Comparison of ENCODE assay signal across 1 cellular context in the genomic region with DNA sequence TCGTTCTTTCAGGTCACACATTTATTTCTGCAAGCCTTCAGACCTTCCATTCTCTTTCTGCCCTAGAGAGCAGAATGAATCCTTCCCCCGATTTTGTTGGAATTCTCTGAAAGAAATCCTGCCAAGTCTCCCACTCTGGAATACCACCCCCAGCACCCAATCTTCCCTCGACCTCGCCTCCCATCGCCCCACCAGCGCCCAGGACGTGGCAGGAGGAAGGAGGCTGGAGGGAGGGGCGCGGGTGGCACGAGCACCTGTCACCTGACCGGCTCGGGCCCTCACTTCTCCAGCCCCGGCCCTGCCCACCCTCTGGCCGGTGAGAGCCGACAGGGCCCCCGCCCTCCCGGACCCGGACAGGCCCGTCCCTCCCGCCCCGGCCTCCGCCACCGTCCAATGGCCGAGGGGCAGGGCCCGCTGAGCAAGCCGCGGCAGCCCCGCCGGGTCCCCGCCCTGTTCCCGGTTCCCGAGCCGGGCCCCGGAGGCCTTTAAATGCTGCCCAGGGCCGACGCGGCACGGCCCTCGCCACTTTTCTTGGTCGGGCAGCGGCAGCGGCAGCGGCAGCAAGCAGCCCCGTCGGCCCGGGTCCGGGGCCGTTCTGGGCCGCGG.
TF ChIP-seq lines count a peak whose summit lies in the region.

A gene (plus strand): TSS at position 453 of the 606 bp plus-strand sequence. CDS start 384 bp downstream, outside the sequence.

TF ChIP-seq in HepG2, 621 proteins besides CTCF, POLR2A, EP300 and RAD21 (continued from another document and continues in another):
- TF ChIP-seq, protein P1, sequence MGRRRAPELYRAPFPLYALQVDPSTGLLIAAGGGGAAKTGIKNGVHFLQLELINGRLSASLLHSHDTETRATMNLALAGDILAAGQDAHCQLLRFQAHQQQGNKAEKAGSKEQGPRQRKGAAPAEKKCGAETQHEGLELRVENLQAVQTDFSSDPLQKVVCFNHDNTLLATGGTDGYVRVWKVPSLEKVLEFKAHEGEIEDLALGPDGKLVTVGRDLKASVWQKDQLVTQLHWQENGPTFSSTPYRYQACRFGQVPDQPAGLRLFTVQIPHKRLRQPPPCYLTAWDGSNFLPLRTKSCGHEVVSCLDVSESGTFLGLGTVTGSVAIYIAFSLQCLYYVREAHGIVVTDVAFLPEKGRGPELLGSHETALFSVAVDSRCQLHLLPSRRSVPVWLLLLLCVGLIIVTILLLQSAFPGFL (CRISPR knock-in tag; IDR thresholded peaks at IDR 0.05), result no peak
- no peak for TF ChIP-seq KLF15 (CRISPR knock-in tag; IDR thresholded peaks at IDR 0.05; ENCODE audit: borderline replicate concordance)
- no peak for TF ChIP-seq SRSF1 (optimal IDR thresholded peaks at IDR 0.05; ENCODE audit: low read depth, low read length)
- 0 out of 2 replicates have a peak, but pooled peaks have one; percentile 40 for TF ChIP-seq ZNF816 (CRISPR knock-in tag; IDR thresholded peaks at IDR 0.05; ENCODE audit: borderline replicate concordance)
- no peak for TF ChIP-seq RBM39 (IDR thresholded peaks at IDR 0.05; ENCODE audit: low read depth, low read length, poor library complexity, severe bottlenecking)
- TF ChIP-seq ZMYM4 (CRISPR knock-in tag; IDR thresholded peaks at IDR 0.05), result peak; percentile 60; the same call in 1 of the 2 replicates
- no peak for TF ChIP-seq ZC3H4 (CRISPR knock-in tag; IDR thresholded peaks at IDR 0.05; ENCODE audit: borderline replicate concordance)
- TF ChIP-seq, protein P2, sequence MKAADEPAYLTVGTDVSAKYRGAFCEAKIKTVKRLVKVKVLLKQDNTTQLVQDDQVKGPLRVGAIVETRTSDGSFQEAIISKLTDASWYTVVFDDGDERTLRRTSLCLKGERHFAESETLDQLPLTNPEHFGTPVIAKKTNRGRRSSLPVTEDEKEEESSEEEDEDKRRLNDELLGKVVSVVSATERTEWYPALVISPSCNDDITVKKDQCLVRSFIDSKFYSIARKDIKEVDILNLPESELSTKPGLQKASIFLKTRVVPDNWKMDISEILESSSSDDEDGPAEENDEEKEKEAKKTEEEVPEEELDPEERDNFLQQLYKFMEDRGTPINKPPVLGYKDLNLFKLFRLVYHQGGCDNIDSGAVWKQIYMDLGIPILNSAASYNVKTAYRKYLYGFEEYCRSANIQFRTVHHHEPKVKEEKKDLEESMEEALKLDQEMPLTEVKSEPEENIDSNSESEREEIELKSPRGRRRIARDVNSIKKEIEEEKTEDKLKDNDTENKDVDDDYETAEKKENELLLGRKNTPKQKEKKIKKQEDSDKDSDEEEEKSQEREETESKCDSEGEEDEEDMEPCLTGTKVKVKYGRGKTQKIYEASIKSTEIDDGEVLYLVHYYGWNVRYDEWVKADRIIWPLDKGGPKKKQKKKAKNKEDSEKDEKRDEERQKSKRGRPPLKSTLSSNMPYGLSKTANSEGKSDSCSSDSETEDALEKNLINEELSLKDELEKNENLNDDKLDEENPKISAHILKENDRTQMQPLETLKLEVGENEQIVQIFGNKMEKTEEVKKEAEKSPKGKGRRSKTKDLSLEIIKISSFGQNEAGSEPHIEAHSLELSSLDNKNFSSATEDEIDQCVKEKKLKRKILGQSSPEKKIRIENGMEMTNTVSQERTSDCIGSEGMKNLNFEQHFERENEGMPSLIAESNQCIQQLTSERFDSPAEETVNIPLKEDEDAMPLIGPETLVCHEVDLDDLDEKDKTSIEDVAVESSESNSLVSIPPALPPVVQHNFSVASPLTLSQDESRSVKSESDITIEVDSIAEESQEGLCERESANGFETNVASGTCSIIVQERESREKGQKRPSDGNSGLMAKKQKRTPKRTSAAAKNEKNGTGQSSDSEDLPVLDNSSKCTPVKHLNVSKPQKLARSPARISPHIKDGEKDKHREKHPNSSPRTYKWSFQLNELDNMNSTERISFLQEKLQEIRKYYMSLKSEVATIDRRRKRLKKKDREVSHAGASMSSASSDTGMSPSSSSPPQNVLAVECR (CRISPR knock-in tag; IDR thresholded peaks at IDR 0.05; ENCODE audit: borderline replicate concordance), result peak; percentile 55; the same call in 1 of the 2 replicates
- TF ChIP-seq ZNF354B (CRISPR knock-in tag; IDR thresholded peaks at IDR 0.05), result no peak
- TF ChIP-seq HOXA9 (CRISPR knock-in tag; IDR thresholded peaks at IDR 0.05; ENCODE audit: borderline replicate concordance), result no peak
- TF ChIP-seq, protein P3, sequence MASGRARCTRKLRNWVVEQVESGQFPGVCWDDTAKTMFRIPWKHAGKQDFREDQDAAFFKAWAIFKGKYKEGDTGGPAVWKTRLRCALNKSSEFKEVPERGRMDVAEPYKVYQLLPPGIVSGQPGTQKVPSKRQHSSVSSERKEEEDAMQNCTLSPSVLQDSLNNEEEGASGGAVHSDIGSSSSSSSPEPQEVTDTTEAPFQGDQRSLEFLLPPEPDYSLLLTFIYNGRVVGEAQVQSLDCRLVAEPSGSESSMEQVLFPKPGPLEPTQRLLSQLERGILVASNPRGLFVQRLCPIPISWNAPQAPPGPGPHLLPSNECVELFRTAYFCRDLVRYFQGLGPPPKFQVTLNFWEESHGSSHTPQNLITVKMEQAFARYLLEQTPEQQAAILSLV (CRISPR knock-in tag; IDR thresholded peaks at IDR 0.05; ENCODE audit: borderline replicate concordance), result peak; percentile 73; the same call in 1 of the 2 replicates
- TF ChIP-seq, protein P4, sequence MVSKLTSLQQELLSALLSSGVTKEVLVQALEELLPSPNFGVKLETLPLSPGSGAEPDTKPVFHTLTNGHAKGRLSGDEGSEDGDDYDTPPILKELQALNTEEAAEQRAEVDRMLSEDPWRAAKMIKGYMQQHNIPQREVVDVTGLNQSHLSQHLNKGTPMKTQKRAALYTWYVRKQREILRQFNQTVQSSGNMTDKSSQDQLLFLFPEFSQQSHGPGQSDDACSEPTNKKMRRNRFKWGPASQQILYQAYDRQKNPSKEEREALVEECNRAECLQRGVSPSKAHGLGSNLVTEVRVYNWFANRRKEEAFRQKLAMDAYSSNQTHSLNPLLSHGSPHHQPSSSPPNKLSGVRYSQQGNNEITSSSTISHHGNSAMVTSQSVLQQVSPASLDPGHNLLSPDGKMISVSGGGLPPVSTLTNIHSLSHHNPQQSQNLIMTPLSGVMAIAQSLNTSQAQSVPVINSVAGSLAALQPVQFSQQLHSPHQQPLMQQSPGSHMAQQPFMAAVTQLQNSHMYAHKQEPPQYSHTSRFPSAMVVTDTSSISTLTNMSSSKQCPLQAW (CRISPR knock-in tag; IDR thresholded peaks at IDR 0.05), result 0 out of 2 replicates have a peak, but pooled peaks have one; percentile 4
- TF ChIP-seq, protein P5, sequence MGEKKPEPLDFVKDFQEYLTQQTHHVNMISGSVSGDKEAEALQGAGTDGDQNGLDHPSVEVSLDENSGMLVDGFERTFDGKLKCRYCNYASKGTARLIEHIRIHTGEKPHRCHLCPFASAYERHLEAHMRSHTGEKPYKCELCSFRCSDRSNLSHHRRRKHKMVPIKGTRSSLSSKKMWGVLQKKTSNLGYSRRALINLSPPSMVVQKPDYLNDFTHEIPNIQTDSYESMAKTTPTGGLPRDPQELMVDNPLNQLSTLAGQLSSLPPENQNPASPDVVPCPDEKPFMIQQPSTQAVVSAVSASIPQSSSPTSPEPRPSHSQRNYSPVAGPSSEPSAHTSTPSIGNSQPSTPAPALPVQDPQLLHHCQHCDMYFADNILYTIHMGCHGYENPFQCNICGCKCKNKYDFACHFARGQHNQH (CRISPR knock-in tag; IDR thresholded peaks at IDR 0.05), result peak; percentile 38; the same call in 1 of the 2 replicates
- TF ChIP-seq, protein P6, sequence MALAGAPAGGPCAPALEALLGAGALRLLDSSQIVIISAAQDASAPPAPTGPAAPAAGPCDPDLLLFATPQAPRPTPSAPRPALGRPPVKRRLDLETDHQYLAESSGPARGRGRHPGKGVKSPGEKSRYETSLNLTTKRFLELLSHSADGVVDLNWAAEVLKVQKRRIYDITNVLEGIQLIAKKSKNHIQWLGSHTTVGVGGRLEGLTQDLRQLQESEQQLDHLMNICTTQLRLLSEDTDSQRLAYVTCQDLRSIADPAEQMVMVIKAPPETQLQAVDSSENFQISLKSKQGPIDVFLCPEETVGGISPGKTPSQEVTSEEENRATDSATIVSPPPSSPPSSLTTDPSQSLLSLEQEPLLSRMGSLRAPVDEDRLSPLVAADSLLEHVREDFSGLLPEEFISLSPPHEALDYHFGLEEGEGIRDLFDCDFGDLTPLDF (CRISPR knock-in tag; IDR thresholded peaks at IDR 0.05), result no peak
- TF ChIP-seq ZFP62 (CRISPR knock-in tag; IDR thresholded peaks at IDR 0.05), result no peak
- peak; percentile 66 for TF ChIP-seq THAP11 (CRISPR knock-in tag; IDR thresholded peaks at IDR 0.05)
- 0 out of 2 replicates have a peak, but pooled peaks have one; percentile 36 for TF ChIP-seq ZNF205 (CRISPR knock-in tag; IDR thresholded peaks at IDR 0.05)
- TF ChIP-seq, protein P7, sequence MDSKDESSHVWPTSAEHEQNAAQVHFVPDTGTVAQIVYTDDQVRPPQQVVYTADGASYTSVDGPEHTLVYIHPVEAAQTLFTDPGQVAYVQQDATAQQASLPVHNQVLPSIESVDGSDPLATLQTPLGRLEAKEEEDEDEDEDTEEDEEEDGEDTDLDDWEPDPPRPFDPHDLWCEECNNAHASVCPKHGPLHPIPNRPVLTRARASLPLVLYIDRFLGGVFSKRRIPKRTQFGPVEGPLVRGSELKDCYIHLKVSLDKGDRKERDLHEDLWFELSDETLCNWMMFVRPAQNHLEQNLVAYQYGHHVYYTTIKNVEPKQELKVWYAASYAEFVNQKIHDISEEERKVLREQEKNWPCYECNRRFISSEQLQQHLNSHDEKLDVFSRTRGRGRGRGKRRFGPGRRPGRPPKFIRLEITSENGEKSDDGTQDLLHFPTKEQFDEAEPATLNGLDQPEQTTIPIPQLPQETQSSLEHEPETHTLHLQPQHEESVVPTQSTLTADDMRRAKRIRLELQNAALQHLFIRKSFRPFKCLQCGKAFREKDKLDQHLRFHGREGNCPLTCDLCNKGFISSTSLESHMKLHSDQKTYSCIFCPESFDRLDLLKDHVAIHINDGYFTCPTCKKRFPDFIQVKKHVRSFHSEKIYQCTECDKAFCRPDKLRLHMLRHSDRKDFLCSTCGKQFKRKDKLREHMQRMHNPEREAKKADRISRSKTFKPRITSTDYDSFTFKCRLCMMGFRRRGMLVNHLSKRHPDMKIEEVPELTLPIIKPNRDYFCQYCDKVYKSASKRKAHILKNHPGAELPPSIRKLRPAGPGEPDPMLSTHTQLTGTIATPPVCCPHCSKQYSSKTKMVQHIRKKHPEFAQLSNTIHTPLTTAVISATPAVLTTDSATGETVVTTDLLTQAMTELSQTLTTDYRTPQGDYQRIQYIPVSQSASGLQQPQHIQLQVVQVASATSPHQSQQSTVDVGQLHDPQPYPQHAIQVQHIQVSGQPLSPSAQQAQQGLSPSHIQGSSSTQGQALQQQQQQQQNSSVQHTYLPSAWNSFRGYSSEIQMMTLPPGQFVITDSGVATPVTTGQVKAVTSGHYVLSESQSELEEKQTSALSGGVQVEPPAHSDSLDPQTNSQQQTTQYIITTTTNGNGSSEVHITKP (CRISPR knock-in tag; IDR thresholded peaks at IDR 0.05; ENCODE audit: low read depth), result no peak
- TF ChIP-seq, protein P8, sequence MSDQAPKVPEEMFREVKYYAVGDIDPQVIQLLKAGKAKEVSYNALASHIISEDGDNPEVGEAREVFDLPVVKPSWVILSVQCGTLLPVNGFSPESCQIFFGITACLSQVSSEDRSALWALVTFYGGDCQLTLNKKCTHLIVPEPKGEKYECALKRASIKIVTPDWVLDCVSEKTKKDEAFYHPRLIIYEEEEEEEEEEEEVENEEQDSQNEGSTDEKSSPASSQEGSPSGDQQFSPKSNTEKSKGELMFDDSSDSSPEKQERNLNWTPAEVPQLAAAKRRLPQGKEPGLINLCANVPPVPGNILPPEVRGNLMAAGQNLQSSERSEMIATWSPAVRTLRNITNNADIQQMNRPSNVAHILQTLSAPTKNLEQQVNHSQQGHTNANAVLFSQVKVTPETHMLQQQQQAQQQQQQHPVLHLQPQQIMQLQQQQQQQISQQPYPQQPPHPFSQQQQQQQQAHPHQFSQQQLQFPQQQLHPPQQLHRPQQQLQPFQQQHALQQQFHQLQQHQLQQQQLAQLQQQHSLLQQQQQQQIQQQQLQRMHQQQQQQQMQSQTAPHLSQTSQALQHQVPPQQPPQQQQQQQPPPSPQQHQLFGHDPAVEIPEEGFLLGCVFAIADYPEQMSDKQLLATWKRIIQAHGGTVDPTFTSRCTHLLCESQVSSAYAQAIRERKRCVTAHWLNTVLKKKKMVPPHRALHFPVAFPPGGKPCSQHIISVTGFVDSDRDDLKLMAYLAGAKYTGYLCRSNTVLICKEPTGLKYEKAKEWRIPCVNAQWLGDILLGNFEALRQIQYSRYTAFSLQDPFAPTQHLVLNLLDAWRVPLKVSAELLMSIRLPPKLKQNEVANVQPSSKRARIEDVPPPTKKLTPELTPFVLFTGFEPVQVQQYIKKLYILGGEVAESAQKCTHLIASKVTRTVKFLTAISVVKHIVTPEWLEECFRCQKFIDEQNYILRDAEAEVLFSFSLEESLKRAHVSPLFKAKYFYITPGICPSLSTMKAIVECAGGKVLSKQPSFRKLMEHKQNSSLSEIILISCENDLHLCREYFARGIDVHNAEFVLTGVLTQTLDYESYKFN (CRISPR knock-in tag; conservative IDR thresholded peaks at IDR 0.05), result no peak
- TF ChIP-seq, protein P9, sequence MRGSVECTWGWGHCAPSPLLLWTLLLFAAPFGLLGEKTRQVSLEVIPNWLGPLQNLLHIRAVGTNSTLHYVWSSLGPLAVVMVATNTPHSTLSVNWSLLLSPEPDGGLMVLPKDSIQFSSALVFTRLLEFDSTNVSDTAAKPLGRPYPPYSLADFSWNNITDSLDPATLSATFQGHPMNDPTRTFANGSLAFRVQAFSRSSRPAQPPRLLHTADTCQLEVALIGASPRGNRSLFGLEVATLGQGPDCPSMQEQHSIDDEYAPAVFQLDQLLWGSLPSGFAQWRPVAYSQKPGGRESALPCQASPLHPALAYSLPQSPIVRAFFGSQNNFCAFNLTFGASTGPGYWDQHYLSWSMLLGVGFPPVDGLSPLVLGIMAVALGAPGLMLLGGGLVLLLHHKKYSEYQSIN (CRISPR knock-in tag; IDR thresholded peaks at IDR 0.05; ENCODE audit: borderline replicate concordance), result no peak
- TF ChIP-seq, protein P10, sequence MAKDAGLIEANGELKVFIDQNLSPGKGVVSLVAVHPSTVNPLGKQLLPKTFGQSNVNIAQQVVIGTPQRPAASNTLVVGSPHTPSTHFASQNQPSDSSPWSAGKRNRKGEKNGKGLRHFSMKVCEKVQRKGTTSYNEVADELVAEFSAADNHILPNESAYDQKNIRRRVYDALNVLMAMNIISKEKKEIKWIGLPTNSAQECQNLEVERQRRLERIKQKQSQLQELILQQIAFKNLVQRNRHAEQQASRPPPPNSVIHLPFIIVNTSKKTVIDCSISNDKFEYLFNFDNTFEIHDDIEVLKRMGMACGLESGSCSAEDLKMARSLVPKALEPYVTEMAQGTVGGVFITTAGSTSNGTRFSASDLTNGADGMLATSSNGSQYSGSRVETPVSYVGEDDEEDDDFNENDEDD (CRISPR knock-in tag; IDR thresholded peaks at IDR 0.05; ENCODE audit: borderline replicate concordance), result peak; percentile 37; the same call in 1 of the 2 replicates
- peak; percentile 8; the same call in 1 of the 2 replicates for TF ChIP-seq NR2C2 (CRISPR knock-in tag; IDR thresholded peaks at IDR 0.05; ENCODE audit: borderline replicate concordance)
- TF ChIP-seq MTA1 (CRISPR knock-in tag; IDR thresholded peaks at IDR 0.05; ENCODE audit: borderline replicate concordance), result peak; percentile 33; the same call in 1 of the 2 replicates
- peak; percentile 46 for TF ChIP-seq HNRNPK (IDR thresholded peaks at IDR 0.05; ENCODE audit: low read depth, low read length, poor library complexity, severe bottlenecking)
- no peak for TF ChIP-seq HCFC1 (IDR thresholded peaks at IDR 0.05; ENCODE audit: low read depth, low read length)
- TF ChIP-seq, protein P11, sequence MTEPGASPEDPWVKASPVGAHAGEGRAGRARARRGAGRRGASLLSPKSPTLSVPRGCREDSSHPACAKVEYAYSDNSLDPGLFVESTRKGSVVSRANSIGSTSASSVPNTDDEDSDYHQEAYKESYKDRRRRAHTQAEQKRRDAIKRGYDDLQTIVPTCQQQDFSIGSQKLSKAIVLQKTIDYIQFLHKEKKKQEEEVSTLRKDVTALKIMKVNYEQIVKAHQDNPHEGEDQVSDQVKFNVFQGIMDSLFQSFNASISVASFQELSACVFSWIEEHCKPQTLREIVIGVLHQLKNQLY (CRISPR knock-in tag; IDR thresholded peaks at IDR 0.05), result no peak
- TF ChIP-seq ZNF782 (CRISPR knock-in tag; IDR thresholded peaks at IDR 0.05; ENCODE audit: borderline replicate concordance), result no peak
- peak; percentile 66; the same call in 1 of the 2 replicates for TF ChIP-seq IRX3 (CRISPR knock-in tag; IDR thresholded peaks at IDR 0.05; ENCODE audit: borderline replicate concordance, low read depth)
